Comparison of ENCODE assay signal across 8 cellular contexts in genomic region chr3:129119365-129120100, GRCh38. TPM values are rescaled to one million over a fixed set of nuclear protein-coding genes. Genes with fewer than 3 reads are reported as not detected.
A peak's percentile ranks its signal among the peaks of the same experiment; 100 is the strongest.
DNase-seq lines count a peak whose midpoint lies in the region; ATAC-seq and TF ChIP-seq lines count a peak whose summit lies in the region.

No MANE protein-coding gene starts in this region.

- peak overlapping the region; percentile 29 to 91 for H3K27ac ChIP-seq in testis

- peak overlapping the region in 1 of 2 donors; percentile 91 for H3K4me3 ChIP-seq in testis

- no peaks in the 10 kb centered on the region for H3K9me3 Mint-ChIP-seq in activated naive CD8-positive, alpha-beta T cell treated with anti-CD3 and anti-CD28 coated beads, Interleukin-2, amount 50 U/mL, for 24 hours

- peak overlapping the region; percentile 89 for H3K27ac Mint-ChIP-seq in activated naive CD8-positive, alpha-beta T cell treated with anti-CD3 and anti-CD28 coated beads, Interleukin-2, amount 50 U/mL, for 24 hours

- TF ChIP-seq POLR2A in testis (IDR thresholded peaks at IDR 0.05) = no peak

- peaks cover 74% of the 10 kb centered on the region for H3K4me1 Mint-ChIP-seq in activated naive CD8-positive, alpha-beta T cell treated with anti-CD3 and anti-CD28 coated beads, Interleukin-2, amount 50 U/mL, for 24 hours

- WGBS in testis, 2 donors = 25 to 29% methylated on average over 11 to 13 of the region's 13 CpGs

- H3K27me3 Mint-ChIP-seq in activated naive CD8-positive, alpha-beta T cell treated with anti-CD3 and anti-CD28 coated beads, Interleukin-2, amount 50 U/mL, for 24 hours = no peaks in the 10 kb centered on the region

- H3K9me3 ChIP-seq in testis = no peaks in the 10 kb centered on the region

- H3K36me3 ChIP-seq in testis (ENCODE audit: low read depth, missing control alignments) = no peaks in the 10 kb centered on the region

- H3K4me3 Mint-ChIP-seq in activated naive CD8-positive, alpha-beta T cell treated with anti-CD3 and anti-CD28 coated beads, Interleukin-2, amount 50 U/mL, for 24 hours = peak overlapping the region; percentile 91

- no peak for TF ChIP-seq CTCF in testis (IDR thresholded peaks at IDR 0.05)

- peaks cover 38% of the 10 kb centered on the region for H3K36me3 Mint-ChIP-seq in activated naive CD8-positive, alpha-beta T cell treated with anti-CD3 and anti-CD28 coated beads, Interleukin-2, amount 50 U/mL, for 24 hours (ENCODE audit: low read depth)

- no peak for ATAC-seq in left cardiac atrium
- ATAC-seq in activated naive CD8-positive, alpha-beta T cell treated with anti-CD3 and anti-CD28 coated beads, Interleukin-2, amount 50 U/mL, for 24 hours = no peak
- peak; percentile 45 for ATAC-seq in left colon
- no peak for ATAC-seq in GM19324 (IDR thresholded peaks at IDR 0.05; ENCODE audit: low FRiP score, unreplicated experiment)
- ATAC-seq in GM21367 (IDR thresholded peaks at IDR 0.05; ENCODE audit: unreplicated experiment) = no peak
- ATAC-seq in GM21447 (IDR thresholded peaks at IDR 0.05; ENCODE audit: unreplicated experiment) = no peak

- H3K4me1 ChIP-seq in testis = peaks cover 36% of the 10 kb centered on the region

- intact Hi-C loops in cardiac septum (cut with DNase I) = no loop called here
- intact Hi-C loops in left cardiac atrium (cut with DNase I) = loop anchor here in 1 of 2 donors (2.0 kb wide), 1 partner anchor 67 kb away; no protein-coding TSS in a partner anchor
- intact Hi-C loops in left colon (cut with DNase I, micrococcal nuclease) = no loop called here
- intact Hi-C loops in testis (cut with DNase I; ENCODE audit: low total_unique reads) = no loop called here

- H3K27me3 ChIP-seq in testis = no peaks in the 10 kb centered on the region

- DNase-seq in cardiac septum (ENCODE audit: low spot score) (peak; percentile 84), left cardiac atrium (no peak), left colon (peak; percentile 74 to 80), testis (peak; percentile 33)
- DNase-seq in activated naive CD8-positive, alpha-beta T cell treated with anti-CD3 and anti-CD28 coated beads, Interleukin-2, amount 50 U/mL, for 24 hours = no peak

RNA-seq across cellular contexts. Expression of gene RAB43, which starts 2.1 kb away (rescaled TPM):
- total RNA-seq in cardiac septum (3.4 TPM), left cardiac atrium (1 to 10 TPM; 6.4 to 6.9 TPM), left colon (10 to 100 TPM; 28.7 to 30.4 TPM), testis (10 to 100 TPM; 27.2 to 28.2 TPM)
- polyA plus RNA-seq in testis (ENCODE audit: insufficient read depth, low read depth, low replicate concordance) = 12.4 TPM

RNA-seq across cellular contexts. Expression of gene ISY1, which starts 41.3 kb away (rescaled TPM):
- total RNA-seq in cardiac septum (23.9 TPM), left cardiac atrium (10 to 100 TPM; 23.3 to 28.3 TPM), left colon (10 to 100 TPM; 27.0 to 32.0 TPM), testis (10 to 100 TPM; 19.4 to 21.0 TPM)
- 20.7 TPM for polyA plus RNA-seq in testis (ENCODE audit: insufficient read depth, low read depth, low replicate concordance)

RNA-seq across cellular contexts. Expression of gene GP9, which starts 59.0 kb away (rescaled TPM):
- 0.27 TPM for total RNA-seq in cardiac septum
- under 1 TPM in 1 of 2 donors, not detected in 1; 0.29 TPM for total RNA-seq in left cardiac atrium
- under 1 TPM; 0.39 to 0.55 TPM for total RNA-seq in left colon
- 1 to 10 TPM; 1.4 to 1.7 TPM for total RNA-seq in testis
- 2.1 TPM for polyA plus RNA-seq in testis (ENCODE audit: insufficient read depth, low read depth, low replicate concordance)

Comparison
In these comparisons a context has a peak if more than half of its experiments do, and no peak if none do; other contexts are left out.
1. DNase-seq: peak in cardiac septum (single experiment), left colon (2 of 2) and testis (single experiment); none in left cardiac atrium (single experiment) and activated naive CD8-positive, alpha-beta T cell treated with anti-CD3 and anti-CD28 coated beads, Interleukin-2, amount 50 U/mL, for 24 hours (single experiment).